1 cellular context compared by ENCODE assay signal in the genomic region with DNA sequence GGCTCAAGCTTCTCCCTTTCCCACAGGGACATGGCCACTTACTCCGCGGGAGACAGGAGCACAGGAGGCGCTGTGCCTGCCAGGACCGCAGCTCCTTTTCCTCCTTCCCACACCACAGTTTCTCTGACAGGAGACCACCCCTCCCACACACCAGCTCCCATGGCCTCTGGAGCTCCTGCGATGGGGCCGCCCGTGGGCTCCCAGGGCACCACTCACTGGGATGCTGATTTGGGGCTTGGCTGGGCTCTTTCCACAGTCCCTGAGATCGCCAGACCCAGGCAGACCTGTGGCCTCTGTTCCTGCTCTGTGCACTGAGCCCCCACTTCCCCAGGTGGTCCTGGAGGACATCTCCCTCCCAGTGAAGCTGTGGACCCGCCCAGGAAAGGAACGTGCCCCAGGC.
TF ChIP-seq lines count a peak whose summit lies in the region.

No MANE protein-coding gene starts in this region.

TF ChIP-seq in H1, 55 proteins besides CTCF, POLR2A, EP300 and RAD21:
- TF ChIP-seq RBBP5 (IDR thresholded peaks at IDR 0.05; ENCODE audit: borderline replicate concordance, low read depth, low read length) (no peak), SUZ12 (IDR thresholded peaks at IDR 0.05; ENCODE audit: low read length) (no peak), BACH1 (IDR thresholded peaks at IDR 0.05; ENCODE audit: low read length) (no peak), KDM1A (IDR thresholded peaks at IDR 0.05; ENCODE audit: borderline replicate concordance, low read length) (no peak), TCF12 (IDR thresholded peaks at IDR 0.05; ENCODE audit: low read depth, low read length) (no peak), TEAD4 (IDR thresholded peaks at IDR 0.05; ENCODE audit: low read depth, low read length) (no peak), SP4 (IDR thresholded peaks at IDR 0.05; ENCODE audit: low read length) (no peak), CREB1 (IDR thresholded peaks at IDR 0.05) (no peak), HDAC2 (IDR thresholded peaks at IDR 0.05; ENCODE audit: borderline replicate concordance in 1 of 2, low read depth in 2 of 2, low read length in 2 of 2) (no peak), RXRA (IDR thresholded peaks at IDR 0.05; ENCODE audit: insufficient read depth, low read depth, low read length) (no peak), ASH2L (IDR thresholded peaks at IDR 0.05; ENCODE audit: low read length) (no peak), SP1 (IDR thresholded peaks at IDR 0.05; ENCODE audit: low read depth, low read length) (no peak), CHD2 (IDR thresholded peaks at IDR 0.05; ENCODE audit: low read length) (no peak), JUND (IDR thresholded peaks at IDR 0.05; ENCODE audit: low read length) (no peak), MAFK (IDR thresholded peaks at IDR 0.05; ENCODE audit: low read depth, low read length) (no peak), HDAC6 (IDR thresholded peaks at IDR 0.05; ENCODE audit: low read depth, low read length) (no peak)
